16 cellular contexts compared by ENCODE assay signal in the genomic region with DNA sequence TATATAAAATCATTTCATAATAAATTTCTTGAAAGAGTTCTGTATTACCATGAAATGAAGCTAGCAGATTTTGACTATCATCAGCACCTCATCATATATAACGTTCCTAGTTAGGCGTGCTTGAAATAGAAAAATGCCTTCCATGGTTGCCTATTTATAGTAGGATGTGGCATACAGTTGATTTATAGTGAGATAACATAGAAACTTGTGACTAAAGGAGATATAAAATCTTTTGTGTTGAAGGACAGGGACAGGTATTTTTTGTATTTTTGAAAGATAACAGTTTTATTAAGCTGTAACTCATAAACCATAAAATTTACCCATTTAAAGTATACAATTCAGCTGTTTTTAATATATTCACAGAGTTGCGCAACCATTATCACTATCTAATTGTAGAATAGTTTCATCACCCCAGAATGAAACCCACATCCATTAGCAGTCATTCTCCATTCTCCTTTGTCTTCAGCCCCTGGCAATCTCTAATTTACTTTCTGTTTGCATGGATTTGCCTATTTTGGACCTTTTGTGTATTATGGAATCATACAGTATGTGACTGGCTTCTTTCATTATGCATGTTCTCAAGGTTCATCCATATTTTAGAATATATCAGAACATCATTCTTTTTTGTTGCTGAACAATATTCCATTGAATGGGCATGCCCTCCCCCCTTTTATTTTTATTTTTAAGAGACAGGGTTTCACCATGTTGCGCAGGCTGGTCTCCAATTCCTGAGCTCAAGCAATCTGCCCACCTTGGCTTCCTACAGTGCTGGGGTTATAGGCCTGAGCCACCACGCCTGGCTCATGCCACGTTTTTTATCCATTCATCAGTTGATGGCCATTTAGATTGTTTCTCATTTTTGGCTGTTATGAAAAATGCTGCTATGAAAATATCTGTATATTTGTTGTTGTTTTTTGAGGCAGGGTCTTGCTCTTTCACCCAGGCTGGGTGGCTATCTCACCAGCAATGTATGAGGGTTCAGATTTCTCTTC. TPM values are rescaled to one million over a fixed set of nuclear protein-coding genes. Genes with fewer than 3 reads are reported as not detected.
A peak's percentile ranks its signal among the peaks of the same experiment; 100 is the strongest.
DNase-seq lines count a peak whose midpoint lies in the region; FAIRE-seq and TF ChIP-seq lines count a peak whose summit lies in the region.
"Had no signal": no experiment of that assay in that cellular context is flagged by ENCODE, and none has a peak within 500 bp of the region (broad histone marks: within the 10 kb centered on the region; RNA-seq: fewer than 3 reads in every experiment).

No MANE protein-coding gene starts in this region.

- peaks cover 92% of the 10 kb centered on the region for H3K79me2 ChIP-seq in osteoblast (ENCODE audit: insufficient read depth, low read length)

- H3K36me3 ChIP-seq in osteoblast (ENCODE audit: insufficient read depth, low read length) = no peaks in the 10 kb centered on the region
- H3K36me3 ChIP-seq: heart right ventricle, thyroid gland, WERI-Rb-1 had no signal

- no peaks in the 10 kb centered on the region for H3K27me3 ChIP-seq in osteoblast (ENCODE audit: insufficient read depth, low read length)
- H3K27me3 ChIP-seq: heart right ventricle, thyroid gland had no signal

- peaks cover 41% of the 10 kb centered on the region for H4K20me1 ChIP-seq in osteoblast (ENCODE audit: insufficient read depth, low read length)

- H3K4me1 ChIP-seq in osteoblast (ENCODE audit: insufficient read depth, low read length) = peaks cover 24% of the 10 kb centered on the region

- peak; percentile 37 for FAIRE-seq in GM19239 (lab: Jason Lieb, UNC)
- FAIRE-seq: colon had no signal

- H3K4me2 ChIP-seq in osteoblast (ENCODE audit: insufficient read depth, low read length) = peak overlapping the region; percentile 37

- no peak for TF ChIP-seq CTCF in osteoblast (IDR thresholded peaks at IDR 0.05; ENCODE audit: extremely low read depth, low read depth, low read length)

- no peak overlapping the region for H3K27ac ChIP-seq in osteoblast (ENCODE audit: low read depth, low read length)
- H3K27ac ChIP-seq: thyroid gland, WERI-Rb-1 had no signal

- no peak overlapping the region for H2AFZ ChIP-seq in osteoblast (ENCODE audit: low read length)

- no peaks in the 10 kb centered on the region for H3K9me3 ChIP-seq in osteoblast (ENCODE audit: low read depth, low read length)
- H3K9me3 ChIP-seq: heart right ventricle, thyroid gland had no signal

- H3K4me3 ChIP-seq in osteoblast (ENCODE audit: insufficient read depth, low read length) = no peak overlapping the region
- H3K4me3 ChIP-seq: heart right ventricle, thyroid gland had no signal

- DNase-seq in GM19239 (ENCODE audit: insufficient read length, low spot score) = no peak
- DNase-seq in MV-4-11 (lab: John Stamatoyannopoulos, UW) = peak; percentile 14
- peak; percentile 72 for DNase-seq in cerebellar cortex (ENCODE audit: low spot score)
- DNase-seq in osteoblast (ENCODE audit: insufficient read length, low spot score, missing footprints) = no peak
- DNase-seq in stimulated activated CD4-positive, alpha-beta T cell treated with anti-CD3 and anti-CD28 coated beads, Interleukin-1b, Interleukin-23, amount 100 ng/mL, for 48 hours = no peak
- no peak for DNase-seq in SW480 (ENCODE audit: low spot score)
- no peak for DNase-seq in hippocampal formation (lab: John Stamatoyannopoulos, UW)
- DNase-seq: amygdala; CD4-positive, alpha-beta T cell; H9; heart right ventricle; kidney glomerular epithelial cell; midbrain; thyroid gland; WERI-Rb-1 had no signal

RNA-seq across cellular contexts. Expression of a gene that starts 19.5 kb away (rescaled TPM):
- 21.0 and 24.8 TPM in 2 replicates for total RNA-seq in osteoblast

RNA-seq across cellular contexts. Expression of a gene that starts 59.5 kb away (rescaled TPM):
- total RNA-seq in osteoblast = 1.1 and 1.5 TPM in 2 replicates

Comparison
In these comparisons a context has a peak if more than half of its experiments do, and no peak if none do; other contexts are left out.
1. DNase-seq: peak in MV-4-11 (single experiment) and cerebellar cortex (single experiment); none in GM19239 (single experiment), osteoblast (single experiment), stimulated activated CD4-positive, alpha-beta T cell treated with anti-CD3 and anti-CD28 coated beads, Interleukin-1b, Interleukin-23, amount 100 ng/mL, for 48 hours (single experiment), SW480 (single experiment) and hippocampal formation (0 of 2).